In the genomic region with DNA sequence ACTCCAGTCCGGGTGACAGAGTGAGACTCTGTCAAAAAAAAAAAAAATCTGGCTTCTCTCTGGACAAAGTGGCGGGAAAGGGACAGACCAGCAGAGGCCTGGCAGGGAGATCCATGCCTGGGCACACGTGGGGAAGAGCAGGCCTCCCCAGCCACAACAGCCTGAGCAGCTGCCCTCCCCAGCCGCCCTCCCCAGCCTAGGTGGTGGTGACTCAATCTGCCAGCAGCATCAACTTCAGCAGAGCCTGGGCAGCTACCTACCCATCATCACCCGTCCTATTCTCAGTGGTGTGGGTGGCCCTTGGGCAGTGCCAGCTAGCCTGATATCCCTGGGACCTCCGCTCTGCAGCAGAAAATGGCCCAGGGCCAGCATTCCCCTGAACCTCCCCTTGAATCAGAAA, we compare ENCODE assay signal across 22 cellular contexts.
"Had no signal": no experiment of that assay in that cellular context is flagged by ENCODE, and none has a peak within 500 bp of the region (broad histone marks: within the 10 kb centered on the region; RNA-seq: fewer than 3 reads in every experiment).

No MANE protein-coding gene starts in this region.

- DNase-seq: activated CD4-positive, alpha-beta memory T cell treated with anti-CD3 and anti-CD28 coated beads for 36 hours; activated CD4-positive, alpha-beta T cell treated with anti-CD3 and anti-CD28 coated beads, Interleukin-2, amount 10 ng/mL, durations not matched to agents 7 days and 5 days; activated CD4-positive, CD25-positive, alpha-beta regulatory T cell; activated CD8-positive, alpha-beta memory T cell treated with anti-CD3 and anti-CD28 coated beads for 24 hours; activated gamma-delta T cell; activated naive CD4-positive, alpha-beta T cell treated with anti-CD3 and anti-CD28 coated beads for 36 hours; activated naive CD8-positive, alpha-beta T cell treated with anti-CD3 and anti-CD28 coated beads for 36 hours; activated T-cell treated with anti-CD3 and anti-CD28 coated beads for 4 hours; activated T-cell treated with anti-CD3 and anti-CD28 coated beads, Interleukin-2, amount 50 U/mL, for 48 hours; cerebellar nuclear complex; MG63; MV-4-11; NCI-H1436; NCI-H187 treated with DMSO at 0.1 percent for 48 hours; NCI-H2107; NCI-H446 treated with DMSO at 0.1 percent for 48 hours; NCI-H524 treated with DMSO at 0.1 percent for 48 hours; PC-9; SJCRH30; SK-N-SH; T-helper 1 cell had no signal

- ATAC-seq: activated T-helper 17 cell treated with anti-CD3 and anti-CD28 coated beads, Interleukin-2, amount 50 U/mL, for 72 hours had no signal
